In genomic region chr6:15621203-15622044, GRCh38 we compare ENCODE assay signal across 1 cellular context.
A peak's percentile ranks its signal among the peaks of the same experiment; 100 is the strongest.
TF ChIP-seq lines count a peak whose summit lies in the region.

No MANE protein-coding gene starts in this region.

TF ChIP-seq in GM12878, 131 proteins besides CTCF, POLR2A, EP300 and RAD21 (continued from another document and continues in another):
- TF ChIP-seq ZBTB11 (CRISPR knock-in tag; IDR thresholded peaks at IDR 0.05): no peak
- no peak for TF ChIP-seq RB1 (IDR thresholded peaks at IDR 0.05; ENCODE audit: borderline replicate concordance)
- TF ChIP-seq PBX3 (IDR thresholded peaks at IDR 0.05; ENCODE audit: insufficient replicate concordance, low read depth, low read length): no peak
- TF ChIP-seq PML (IDR thresholded peaks at IDR 0.05; ENCODE audit: low read length): no peak
- no peak for TF ChIP-seq IRF3 (IDR thresholded peaks at IDR 0.05)
- TF ChIP-seq SPI1 (IDR thresholded peaks at IDR 0.05; ENCODE audit: borderline replicate concordance, insufficient read depth, low read depth, low read length): peak; percentile 72; the same call in 1 of the 2 replicates
- peak; percentile 46; the same call in 1 of the 2 replicates for TF ChIP-seq MTA2 (IDR thresholded peaks at IDR 0.05; ENCODE audit: low read depth)
- no peak for TF ChIP-seq ZBTB40 (IDR thresholded peaks at IDR 0.05; ENCODE audit: borderline replicate concordance)
- TF ChIP-seq BCL3 (IDR thresholded peaks at IDR 0.05; ENCODE audit: borderline replicate concordance, insufficient read depth, low read depth, low read length, poor library complexity, severe bottlenecking): no peak
- TF ChIP-seq SP1 (IDR thresholded peaks at IDR 0.05; ENCODE audit: low read depth, low read length): no peak
- TF ChIP-seq E2F4 (IDR thresholded peaks at IDR 0.05; ENCODE audit: low read depth, low read length): no peak
- no peak for TF ChIP-seq HDAC2 (IDR thresholded peaks at IDR 0.05)
- TF ChIP-seq RELA (IDR thresholded peaks at IDR 0.05; ENCODE audit: borderline replicate concordance, partially characterized antibody): peak; percentile 52
- TF ChIP-seq ZBTB4 (CRISPR knock-in tag; IDR thresholded peaks at IDR 0.05): no peak
- no peak for TF ChIP-seq ZNF622 (IDR thresholded peaks at IDR 0.05)
- 0 out of 2 replicates have a peak, but pooled peaks have one; percentile 52 for TF ChIP-seq POLR2AphosphoS5 (IDR thresholded peaks at IDR 0.05; ENCODE audit: low read length)
- 0 out of 2 replicates have a peak, but pooled peaks have one; percentile 67 for TF ChIP-seq HDGF (IDR thresholded peaks at IDR 0.05)
- TF ChIP-seq ZBED1 (IDR thresholded peaks at IDR 0.05; ENCODE audit: borderline replicate concordance): no peak
- TF ChIP-seq YBX1 (IDR thresholded peaks at IDR 0.05): no peak
- no peak for TF ChIP-seq MYB (IDR thresholded peaks at IDR 0.05; ENCODE audit: borderline replicate concordance, low read depth, low read length)
- TF ChIP-seq RBBP5 (conservative IDR thresholded peaks at IDR 0.05): no peak
- 0 out of 2 replicates have a peak, but pooled peaks have one; percentile 24 for TF ChIP-seq ZNF24 (IDR thresholded peaks at IDR 0.05)
- TF ChIP-seq CBX5 (IDR thresholded peaks at IDR 0.05; ENCODE audit: low read depth): no peak
- TF ChIP-seq SMARCA5 (IDR thresholded peaks at IDR 0.05): no peak; the same call in 1 of the 2 replicates
- TF ChIP-seq NR2C2 (IDR thresholded peaks at IDR 0.05; ENCODE audit: borderline replicate concordance, control insufficient read depth, insufficient read length, low read depth): no peak
- TF ChIP-seq EGR1 (IDR thresholded peaks at IDR 0.05; ENCODE audit: borderline replicate concordance in 1 of 2, low read depth in 2 of 2, low read length in 2 of 2): no peak
- TF ChIP-seq SREBF1 (IDR thresholded peaks at IDR 0.05; ENCODE audit: low read length): no peak
- TF ChIP-seq NBN (IDR thresholded peaks at IDR 0.05): peak; percentile 79
- TF ChIP-seq ESRRA (IDR thresholded peaks at IDR 0.05; ENCODE audit: low read length): no peak
- no peak for TF ChIP-seq TCF3 (IDR thresholded peaks at IDR 0.05; ENCODE audit: borderline replicate concordance, insufficient read depth, low read depth, low read length)
- TF ChIP-seq USF1 (IDR thresholded peaks at IDR 0.05; ENCODE audit: borderline replicate concordance, extremely low read length, insufficient read depth, low read depth, low read length): no peak
- no peak for TF ChIP-seq TAF1 (IDR thresholded peaks at IDR 0.05; ENCODE audit: borderline replicate concordance, low read depth, low read length)
- TF ChIP-seq HDAC6 (IDR thresholded peaks at IDR 0.05; ENCODE audit: unreplicated experiment): no peak
- no peak for TF ChIP-seq PRDM15 (CRISPR knock-in tag; IDR thresholded peaks at IDR 0.05)
- peak; percentile 56 for TF ChIP-seq RUNX3 (IDR thresholded peaks at IDR 0.05; ENCODE audit: low read length)
- no peak for TF ChIP-seq TCF12 (IDR thresholded peaks at IDR 0.05; ENCODE audit: low read depth, low read length)
- no peak for TF ChIP-seq CHD4 (IDR thresholded peaks at IDR 0.05)
